8 cellular contexts compared by ENCODE assay signal in the genomic region with DNA sequence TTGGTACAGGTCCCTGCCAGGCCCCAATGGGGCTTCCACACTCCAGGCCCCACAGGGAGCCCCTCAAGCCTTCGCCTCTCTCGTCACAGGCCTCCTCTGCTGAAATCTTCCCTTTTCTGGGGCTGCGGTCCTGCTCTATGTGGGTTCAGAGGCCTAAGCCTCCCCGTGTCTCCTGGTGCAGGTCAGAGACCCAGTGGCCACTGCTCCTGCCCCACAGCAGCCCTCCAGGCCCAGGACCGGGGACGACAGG. TPM values are rescaled to one million over a fixed set of nuclear protein-coding genes. Genes with fewer than 3 reads are reported as not detected.
DNase-seq lines count a peak whose midpoint lies in the region; ATAC-seq, FAIRE-seq and TF ChIP-seq lines count a peak whose summit lies in the region.

No MANE protein-coding gene starts in this region.

- H3K27me3 ChIP-seq in esophagus squamous epithelium (peaks cover 0 to 16% (median 0%) of the 10 kb centered on the region in 4 donors), skeletal muscle satellite cell (ENCODE audit: control insufficient read depth, insufficient read depth, low read length) (peaks cover 4% of the 10 kb centered on the region)

- peak overlapping the region; percentile 13 for H3K9ac ChIP-seq in skeletal muscle satellite cell (ENCODE audit: low read depth, low read length)

- no TSS peak for BruUV-seq in OCI-LY7 (replicated peaks; lab: Mats Ljungman, UMichigan)

- no peaks in the 10 kb centered on the region for H3K9me2 ChIP-seq in OCI-LY7 (ENCODE audit: insufficient read depth, low read length)

- DNase-seq in OCI-LY7 (ENCODE audit: low spot score): no peak
- DNase-seq in esophagus squamous epithelium (lab: John Stamatoyannopoulos, UW): no peak
- no peak for DNase-seq in D721Med (ENCODE audit: insufficient read length, low spot score)
- no peak for DNase-seq in NCI-H2081 treated with DMSO at 0.1 percent for 48 hours (lab: John Stamatoyannopoulos, UW)
- no peak for DNase-seq in cerebellum (ENCODE audit: low spot score)

- no peak for FAIRE-seq in D721Med (lab: Jason Lieb, UNC)

- intact Hi-C loops in OCI-LY7 (cut with micrococcal nuclease; ENCODE audit: unreplicated experiment) (no loop called here), esophagus squamous epithelium (cut with DNase I) (no loop called here)

- peaks cover 56% of the 10 kb centered on the region for H3K4me1 ChIP-seq in OCI-LY7 (ENCODE audit: insufficient read depth, low read length, poor library complexity, severe bottlenecking)
- H3K4me1 ChIP-seq in esophagus squamous epithelium: peaks cover 16 to 53% (median 35%) of the 10 kb centered on the region in 3 donors
- H3K4me1 ChIP-seq in skeletal muscle satellite cell (ENCODE audit: control insufficient read depth, insufficient read depth, low read length): peaks cover 22% of the 10 kb centered on the region

- TF ChIP-seq POLR2A in esophagus squamous epithelium (IDR thresholded peaks at IDR 0.05): no peak

- TF ChIP-seq CTCF in OCI-LY7 (conservative IDR thresholded peaks at IDR 0.05; ENCODE audit: low read length) (no peak), esophagus squamous epithelium (IDR thresholded peaks at IDR 0.05) (no peak), D721Med (IDR thresholded peaks at IDR 0.05; ENCODE audit: insufficient read depth, missing control alignments) (no peak)

- no peaks in the 10 kb centered on the region for H3K79me2 ChIP-seq in OCI-LY7 (ENCODE audit: insufficient read depth, low read depth, low read length)

- H3K9me3 ChIP-seq in OCI-LY7 (ENCODE audit: low read length) (no peaks in the 10 kb centered on the region), esophagus squamous epithelium (no peaks in the 10 kb centered on the region), skeletal muscle satellite cell (replicated peaks; ENCODE audit: low read length) (no peaks in the 10 kb centered on the region)

- no peak for ATAC-seq in HG03460 (IDR thresholded peaks at IDR 0.05; ENCODE audit: unreplicated experiment)

- H3K4me3 ChIP-seq in GM08714 (ENCODE audit: low read length): peak overlapping the region; percentile 7; the same call in 1 of the 2 replicates
- H3K4me3 ChIP-seq in OCI-LY7 (ENCODE audit: low read depth, low read length, poor library complexity, severe bottlenecking): peak overlapping the region; percentile 44
- peak overlapping the region in 1 of 4 donors; percentile 42 for H3K4me3 ChIP-seq in esophagus squamous epithelium
- H3K4me3 ChIP-seq in skeletal muscle satellite cell (ENCODE audit: low read length): no peak overlapping the region

- H3K4me2 ChIP-seq in OCI-LY7 (ENCODE audit: low read length) (peak overlapping the region; percentile 76), skeletal muscle satellite cell (ENCODE audit: low read length) (peak overlapping the region; percentile 71)

- CTCF ChIA-PET in OCI-LY7 (lab: Charles Lee; ENCODE audit: unreplicated experiment): no interaction called here

- 100% methylated on average over 2 of the region's 6 CpGs for WGBS in esophagus squamous epithelium, 2 donors

- peak overlapping the region; percentile 75 for H3K27ac ChIP-seq in OCI-LY7 (ENCODE audit: low read depth, low read length, poor library complexity, severe bottlenecking)
- peak overlapping the region; percentile 79 to 94 (median 90) for H3K27ac ChIP-seq in esophagus squamous epithelium

- H3K36me3 ChIP-seq in OCI-LY7 (ENCODE audit: insufficient read depth, low read length) (no peaks in the 10 kb centered on the region), esophagus squamous epithelium (no peaks in the 10 kb centered on the region), skeletal muscle satellite cell (ENCODE audit: insufficient read depth, low read length) (no peaks in the 10 kb centered on the region)

- H2AFZ ChIP-seq in OCI-LY7 (ENCODE audit: low read length): peak overlapping the region; percentile 53; the same call in 1 of the 2 replicates

- POLR2A ChIA-PET in OCI-LY7 (lab: Charles Lee): interaction anchor here (1.3 to 5.5 kb wide), 2 partner anchors 13 to 14 kb away, joined by 5 to 63 read pairs; no protein-coding TSS in a partner anchor

- no peaks in the 10 kb centered on the region for H4K20me1 ChIP-seq in OCI-LY7 (ENCODE audit: insufficient read depth, low read length)

RNA-seq across cellular contexts. Expression of a gene that starts 5.9 kb away (rescaled TPM):
- 0.95 and 1.5 TPM in 2 replicates for total RNA-seq in OCI-LY7 (2014; rRNA removed; shearing (Covaris generic))
- total RNA-seq in OCI-LY7 (2022) (1.5 and 2.2 TPM in 2 replicates), esophagus squamous epithelium (100 to 1,000 TPM in 2 of 4 donors, 10 to 100 TPM in 2; 45.3 to 159 (median 113) TPM), cerebellum (19.1 TPM)
- 58.1 and 89.3 TPM in 2 replicates for total RNA-seq in skeletal muscle satellite cell (2012; rRNA removed)

RNA-seq across cellular contexts. Expression of a gene that starts 12.7 kb away (rescaled TPM):
- 30.3 and 36.4 TPM in 2 replicates for total RNA-seq in OCI-LY7 (2014; rRNA removed; shearing (Covaris generic))
- total RNA-seq in OCI-LY7 (2022) (72.4 TPM in 2 replicates), esophagus squamous epithelium (100 to 1,000 TPM in 1 of 4 donors, 10 to 100 TPM in 3; 26.3 to 133 (median 60.0) TPM), cerebellum (33.8 TPM)
- 3.5 and 15.3 TPM in 2 replicates for total RNA-seq in skeletal muscle satellite cell (2012; rRNA removed)

RNA-seq across cellular contexts. Expression of a gene that starts 18.9 kb away (rescaled TPM):
- total RNA-seq in OCI-LY7 (2014; rRNA removed; shearing (Covaris generic)): 9.5 and 22.1 TPM in 2 replicates
- total RNA-seq in OCI-LY7 (2022) (110 and 117 TPM in 2 replicates), esophagus squamous epithelium (10 to 100 TPM; 14.4 to 67.5 (median 50.3) TPM), cerebellum (4.5 TPM)
- total RNA-seq in skeletal muscle satellite cell (2012; rRNA removed): 64.6 and 75.1 TPM in 2 replicates

RNA-seq across cellular contexts. Expression of a gene that starts 27.2 kb away (rescaled TPM):
- total RNA-seq in OCI-LY7 (2014; rRNA removed; shearing (Covaris generic)): not detected in 2 replicates
- total RNA-seq in OCI-LY7 (2022) (not detected in 2 replicates), esophagus squamous epithelium (not detected), cerebellum (not detected)
- total RNA-seq in skeletal muscle satellite cell (2012; rRNA removed): not detected in 2 replicates

RNA-seq across cellular contexts. Expression of a gene that starts 37.6 kb away (rescaled TPM):
- total RNA-seq in OCI-LY7 (2014; rRNA removed; shearing (Covaris generic)): 6.3 and 7.0 TPM in 2 replicates
- total RNA-seq in OCI-LY7 (2022) (0.93 and 1.2 TPM in 2 replicates), esophagus squamous epithelium (10 to 100 TPM in 1 of 4 donors, 1 to 10 TPM in 3; 5.3 to 15.3 (median 5.9) TPM), cerebellum (1.6 TPM)
- total RNA-seq in skeletal muscle satellite cell (2012; rRNA removed): 4.4 and 6.1 TPM in 2 replicates
